In the genomic region with DNA sequence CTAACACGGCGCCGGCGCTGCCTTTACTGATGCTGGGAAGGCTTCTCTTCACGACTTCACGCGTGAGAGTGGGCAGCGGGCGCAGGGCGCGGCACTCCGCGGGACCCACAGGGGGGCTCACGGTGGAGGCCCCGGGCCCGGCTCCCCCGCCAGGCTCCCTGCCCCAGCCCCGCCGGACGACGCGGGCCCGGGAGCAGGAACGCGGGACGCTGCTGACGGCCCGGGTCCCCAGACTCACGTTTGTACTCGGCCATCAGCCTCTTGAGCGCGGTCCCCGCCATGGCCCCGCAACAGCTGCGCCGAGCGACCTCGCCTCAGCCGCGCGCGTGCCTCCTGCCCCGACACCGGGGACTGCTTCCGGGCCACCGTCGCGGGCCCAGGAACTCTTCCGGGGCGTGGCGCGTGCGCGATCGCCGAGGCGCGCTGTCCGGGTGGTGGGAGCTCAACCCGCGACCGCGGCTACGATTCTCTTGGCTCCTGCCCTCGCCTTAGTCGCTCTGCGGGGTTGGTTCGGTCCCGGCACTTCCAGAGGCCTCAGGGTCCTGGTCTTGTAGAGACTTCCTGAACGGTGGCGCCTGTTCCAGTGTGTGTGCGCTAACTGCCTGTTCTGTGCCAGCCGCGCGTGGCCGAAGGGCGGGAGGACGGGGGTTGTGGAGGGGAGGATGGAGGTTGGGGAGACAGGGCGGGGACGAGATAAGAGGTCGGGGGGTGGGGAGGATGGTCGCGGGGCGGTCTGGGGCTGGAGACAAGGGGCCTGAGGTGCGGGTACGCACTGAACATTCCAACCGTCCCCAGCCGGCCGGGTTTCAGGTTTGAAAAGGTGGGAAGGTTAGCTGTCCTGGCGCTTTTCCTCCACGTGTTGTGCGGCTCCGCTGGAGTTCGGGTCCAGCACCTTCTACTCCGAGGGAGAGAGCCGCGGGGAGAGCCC, we compare ENCODE assay signal across 8 cellular contexts. TPM values are rescaled to one million over a fixed set of nuclear protein-coding genes. Genes with fewer than 3 reads are reported as not detected.
DNase-seq lines count a peak whose midpoint lies in the region; ATAC-seq and TF ChIP-seq lines count a peak whose summit lies in the region.

UBE2G2 (minus strand) TSS at position 353 of the 928 bp plus-strand sequence; CDS start at position 281, 72 bp downstream.

- H3K36me3 ChIP-seq in CD4-positive, alpha-beta memory T cell (ENCODE audit: insufficient read depth, low read length), result peaks cover 14% of the 10 kb centered on the region
- H3K36me3 ChIP-seq in OCI-LY1 (ENCODE audit: insufficient read depth, low read length), result peaks cover 65% of the 10 kb centered on the region

- peak within 1 kb of the TSS; percentile 95 to 100 (median 98) for H3K4me3 Mint-ChIP-seq in CD4-positive, alpha-beta memory T cell
- peak within 1 kb of the TSS; percentile 95 for H3K4me3 Mint-ChIP-seq in endothelial cell (ENCODE audit: unreplicated experiment)

- peaks cover 45% of the 10 kb centered on the region for H3K79me2 ChIP-seq in OCI-LY1 (ENCODE audit: insufficient read depth, low read length)

- H2AFZ ChIP-seq in OCI-LY1 (ENCODE audit: low read length), result no peak within 1 kb of the TSS

- H3K9me3 ChIP-seq in CD4-positive, alpha-beta memory T cell (ENCODE audit: control insufficient read depth in 1 of 2, low read length in 2 of 2), result no peaks in the 10 kb centered on the region
- H3K9me3 ChIP-seq in OCI-LY1 (ENCODE audit: low read length), result no peaks in the 10 kb centered on the region

- H3K36me3 Mint-ChIP-seq in CD4-positive, alpha-beta memory T cell, result peaks cover 18 to 48% of the 10 kb centered on the region in 2 donors
- peaks cover 6% of the 10 kb centered on the region for H3K36me3 Mint-ChIP-seq in endothelial cell (ENCODE audit: low read depth, unreplicated experiment)

- no peaks in the 10 kb centered on the region for H3F3A ChIP-seq in OCI-LY1 (ENCODE audit: insufficient read depth, low read length)

- TF ChIP-seq CTCF in OCI-LY1 (IDR thresholded peaks at IDR 0.05; ENCODE audit: low read length) (no peak), endothelial cell (IDR thresholded peaks at IDR 0.05; ENCODE audit: unreplicated experiment) (peak; percentile 4)

- H3K4me3 ChIP-seq in CD4-positive, alpha-beta memory T cell (ENCODE audit: low read length in 2 of 2), result peak within 1 kb of the TSS; percentile 48 to 84
- H3K4me3 ChIP-seq in OCI-LY1 (ENCODE audit: low read depth, low read length, poor library complexity, severe bottlenecking), result peak within 1 kb of the TSS; percentile 85

- intact Hi-C loops in CD4-positive, alpha-beta memory T cell (cut with micrococcal nuclease), result loop anchor here (1.0 to 10.0 kb wide), 7 partner anchors 16 to 327 kb away; partner anchors contain the start of gene ADARB1

- peak; percentile 73 for ATAC-seq in GM19467 (IDR thresholded peaks at IDR 0.05; ENCODE audit: unreplicated experiment)

- DNase-seq in CD4-positive, alpha-beta memory T cell, result peak; percentile 81 to 91 (median 88)
- DNase-seq in HUDEP-2 (lab: John Stamatoyannopoulos, UW; ENCODE audit: unreplicated experiment in 76 of 76) (peak in 74 of 76 experiments; percentile 21 to 94 (median 80)), endothelial cell (ENCODE audit: low spot score) (peak; percentile 86), middle frontal gyrus (ENCODE audit: extremely low spot score, low spot score) (peak; percentile 82)
- DNase-seq in activated CD8-positive, alpha-beta memory T cell treated with anti-CD3 and anti-CD28 coated beads, Interleukin-2, amount 50 U/mL, for 48 hours, result peak; percentile 96
- DNase-seq in stimulated activated CD8-positive, alpha-beta memory T cell treated with anti-CD3 and anti-CD28 coated beads, Interleukin-2, amount 100 ng/mL, for 1 hour (ENCODE audit: low read depth in 2 of 2), result peak; percentile 66 to 78

- peaks cover 0 to 2% (median 0%) of the 10 kb centered on the region in 8 donors for H3K9me3 Mint-ChIP-seq in CD4-positive, alpha-beta memory T cell
- H3K9me3 Mint-ChIP-seq in endothelial cell (ENCODE audit: unreplicated experiment), result no peaks in the 10 kb centered on the region

- H3K27ac ChIP-seq in CD4-positive, alpha-beta memory T cell (ENCODE audit: low read depth, low read length), result peak within 1 kb of the TSS; percentile 57
- peak within 1 kb of the TSS; percentile 32 for H3K27ac ChIP-seq in OCI-LY1 (ENCODE audit: low read depth, low read length, poor library complexity, severe bottlenecking)

- H3K4me2 ChIP-seq in OCI-LY1 (ENCODE audit: low read length), result peak within 1 kb of the TSS; percentile 86

- H3K4me1 Mint-ChIP-seq in CD4-positive, alpha-beta memory T cell, result peaks cover 31 to 49% (median 42%) of the 10 kb centered on the region in 4 donors
- H3K4me1 Mint-ChIP-seq in endothelial cell (ENCODE audit: unreplicated experiment), result peaks cover 21% of the 10 kb centered on the region

- H3K4me1 ChIP-seq in CD4-positive, alpha-beta memory T cell (ENCODE audit: insufficient read depth, low read length), result peaks cover 30% of the 10 kb centered on the region
- peaks cover 30% of the 10 kb centered on the region for H3K4me1 ChIP-seq in OCI-LY1 (ENCODE audit: insufficient read depth, low read length, severe bottlenecking)

- peak within 1 kb of the TSS; percentile 90 for H3K9ac ChIP-seq in OCI-LY1 (ENCODE audit: low read length)

- no peaks in the 10 kb centered on the region for H3K9me2 ChIP-seq in OCI-LY1 (ENCODE audit: low read depth, low read length)

- no peaks in the 10 kb centered on the region for H4K20me1 ChIP-seq in OCI-LY1 (ENCODE audit: insufficient read depth, low read length)

- no peaks in the 10 kb centered on the region for H3K27me3 Mint-ChIP-seq in CD4-positive, alpha-beta memory T cell
- peaks cover 7% of the 10 kb centered on the region for H3K27me3 Mint-ChIP-seq in endothelial cell (ENCODE audit: unreplicated experiment)

- H3K27ac Mint-ChIP-seq in CD4-positive, alpha-beta memory T cell, result peak within 1 kb of the TSS; percentile 88 to 99 (median 98)
- H3K27ac Mint-ChIP-seq in endothelial cell (ENCODE audit: unreplicated experiment), result peak within 1 kb of the TSS; percentile 25

- CTCF ChIA-PET in CD4-positive, alpha-beta memory T cell (lab: Charles Lee; ENCODE audit: partially characterized antibody), result interaction anchor here (1.1 to 5.6 kb wide), 26 partner anchors 8 to 327 kb away, joined by 3 to 82 read pairs (median 6); partner anchors contain the start of genes ITGB2, KRTAP12-3 and PTTG1IP

- POLR2A ChIA-PET in CD4-positive, alpha-beta memory T cell (lab: Charles Lee; ENCODE audit: partially characterized antibody), result interaction anchor here (0.7 to 5.6 kb wide), 23 partner anchors 8 to 501 kb away, joined by 3 to 82 read pairs (median 5); partner anchors contain the start of genes CFAP410, ITGB2, PTTG1IP and SLX9

- H3K27me3 ChIP-seq in CD4-positive, alpha-beta memory T cell (ENCODE audit: insufficient read depth, low read length), result no peaks in the 10 kb centered on the region
- no peaks in the 10 kb centered on the region for H3K27me3 ChIP-seq in OCI-LY1 (ENCODE audit: insufficient read depth, low read length)

RNA-seq across cellular contexts. Expression of gene UBE2G2, which starts in this region (rescaled TPM):
- 100 to 1,000 TPM; 125 to 131 TPM for total RNA-seq in CD4-positive, alpha-beta memory T cell
- 10 to 100 TPM; 51.8 to 65.9 TPM for polyA plus RNA-seq in CD4-positive, alpha-beta memory T cell
- 49.6 TPM for total RNA-seq in endothelial cell (ENCODE audit: unreplicated experiment)

Comparison
In these comparisons a context has a peak if more than half of its experiments do, and no peak if none do; other contexts are left out.
1. Peak in every context shown above with its lines: DNase-seq, ATAC-seq, H3K4me3 ChIP-seq and H3K27ac ChIP-seq.